17 cellular contexts compared by ENCODE assay signal in genomic region chr7:157831901-157832810, GRCh38.
"Had no signal": no experiment of that assay in that cellular context is flagged by ENCODE, and none has a peak within 500 bp of the region (broad histone marks: within the 10 kb centered on the region; RNA-seq: fewer than 3 reads in every experiment).

No MANE protein-coding gene starts in this region.

- H3K4me1 ChIP-seq: ascending aorta, parathyroid adenoma, sigmoid colon had no signal

- H3K27me3 Mint-ChIP-seq: stimulated activated naive B cell treated with anti-CD40 and anti-IgM and Interleukin-4, amounts not matched to agents 10 μg/mL and 1 μg/mL and 100 μg/mL, for 72 hours; T-cell had no signal

- H3K9me3 ChIP-seq: ascending aorta, neutrophil, sigmoid colon had no signal

- H3K4me1 Mint-ChIP-seq: immature natural killer cell; stimulated activated naive B cell treated with anti-CD40 and anti-IgM and Interleukin-4, amounts not matched to agents 10 μg/mL and 1 μg/mL and 100 μg/mL, for 72 hours had no signal

- H3K36me3 Mint-ChIP-seq: immature natural killer cell; naive thymus-derived CD4-positive, alpha-beta T cell; stimulated activated naive B cell treated with anti-CD40 and anti-IgM and Interleukin-4, amounts not matched to agents 10 μg/mL and 1 μg/mL and 100 μg/mL, for 72 hours; T-cell had no signal

- H3K36me3 ChIP-seq: ascending aorta, neutrophil, sigmoid colon had no signal

- H3K4me3 ChIP-seq: ascending aorta, sigmoid colon had no signal

- H3K27me3 ChIP-seq: ascending aorta, sigmoid colon had no signal

- H3K27ac Mint-ChIP-seq: dendritic cell treated with granulocyte-macrophage colony-stimulating factor and Interleukin-4, amounts not matched to agents 40 ng/mL and 50 ng/mL, for 4 days; immature natural killer cell; stimulated activated naive B cell treated with anti-CD40 and anti-IgM and Interleukin-4, amounts not matched to agents 10 μg/mL and 1 μg/mL and 100 μg/mL, for 72 hours; T-cell had no signal

- DNase-seq: activated CD8-positive, alpha-beta memory T cell treated with anti-CD3 and anti-CD28 coated beads for 24 hours; activated CD8-positive, alpha-beta memory T cell treated with anti-CD3 and anti-CD28 coated beads, Interleukin-2, amount 50 U/mL, for 48 hours; activated effector memory CD4-positive, alpha-beta T cell treated with anti-CD3 and anti-CD28 coated beads, Interleukin-2, amount 50 U/mL, for 16 hours; activated naive CD4-positive, alpha-beta T cell treated with anti-CD3 and anti-CD28 coated beads, Interleukin-2, amount 50 U/mL, for 16 hours; activated T-cell treated with anti-CD3 and anti-CD28 coated beads, Interleukin-2, amount 50 U/mL, for 48 hours; cerebellar nuclear complex; effector memory CD4-positive, alpha-beta T cell; immature natural killer cell; mesenchymal stem cell; naive thymus-derived CD4-positive, alpha-beta T cell; sigmoid colon; stimulated activated naive B cell treated with anti-CD40 and anti-IgM and Interleukin-4, amounts not matched to agents 10 μg/mL and 1 μg/mL and 100 μg/mL, for 72 hours; T-cell had no signal

- H3K4me3 Mint-ChIP-seq: dendritic cell treated with granulocyte-macrophage colony-stimulating factor and Interleukin-4, amounts not matched to agents 40 ng/mL and 50 ng/mL, for 4 days; immature natural killer cell; naive thymus-derived CD4-positive, alpha-beta T cell; stimulated activated naive B cell treated with anti-CD40 and anti-IgM and Interleukin-4, amounts not matched to agents 10 μg/mL and 1 μg/mL and 100 μg/mL, for 72 hours; T-cell had no signal

- H3K9me3 Mint-ChIP-seq: dendritic cell treated with granulocyte-macrophage colony-stimulating factor and Interleukin-4, amounts not matched to agents 40 ng/mL and 50 ng/mL, for 4 days; immature natural killer cell; naive thymus-derived CD4-positive, alpha-beta T cell; stimulated activated naive B cell treated with anti-CD40 and anti-IgM and Interleukin-4, amounts not matched to agents 10 μg/mL and 1 μg/mL and 100 μg/mL, for 72 hours; T-cell had no signal

- H3K27ac ChIP-seq: ascending aorta, neutrophil, parathyroid adenoma, sigmoid colon had no signal

- ATAC-seq: naive thymus-derived CD4-positive, alpha-beta T cell; stimulated activated naive B cell treated with anti-CD40 and anti-IgM and Interleukin-4, amounts not matched to agents 10 μg/mL and 1 μg/mL and 100 μg/mL, for 72 hours; T-cell had no signal
